ENCODE assay signal across 11 cellular contexts in the genomic region with DNA sequence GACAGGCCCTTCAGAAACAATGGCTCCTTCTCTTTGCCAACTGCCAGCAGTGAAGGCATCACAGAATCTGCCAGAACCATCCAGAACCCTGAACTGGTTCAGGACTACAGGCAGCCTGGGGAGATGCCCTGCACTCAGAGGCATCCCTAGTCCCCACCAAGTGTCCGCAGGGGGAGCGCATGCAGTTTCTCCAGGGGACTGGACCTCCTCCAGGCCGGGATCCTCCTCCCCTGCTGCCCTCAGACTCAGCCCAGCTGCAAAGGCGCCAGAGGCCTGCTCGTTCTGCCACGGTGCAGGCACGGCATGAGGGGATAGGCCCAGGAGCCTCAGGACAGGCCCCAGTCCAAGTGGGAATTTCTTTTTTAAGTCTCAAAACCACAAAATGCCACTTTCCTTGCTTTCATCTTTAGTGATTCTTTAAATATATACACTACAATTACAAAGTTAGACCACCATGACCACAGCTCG.
DNase-seq lines count a peak whose midpoint lies in the region; ATAC-seq and TF ChIP-seq lines count a peak whose summit lies in the region.
"Had no signal": no experiment of that assay in that cellular context is flagged by ENCODE, and none has a peak within 500 bp of the region (broad histone marks: within the 10 kb centered on the region; RNA-seq: fewer than 3 reads in every experiment).

No MANE protein-coding gene starts in this region.

- no peak for TF ChIP-seq POLR2A in thyroid gland (IDR thresholded peaks at IDR 0.05)

- no peaks in the 10 kb centered on the region for H3K27me3 ChIP-seq in neural progenitor cell
- H3K27me3 ChIP-seq in thyroid gland: no peaks in the 10 kb centered on the region

- H3K79me2 ChIP-seq in neural progenitor cell (ENCODE audit: low read depth): peaks cover 44% of the 10 kb centered on the region

- H3K9me3 ChIP-seq in neural progenitor cell (ENCODE audit: low read depth) (no peaks in the 10 kb centered on the region), thyroid gland (no peaks in the 10 kb centered on the region)
- H3K9me3 ChIP-seq: thoracic aorta had no signal

- peak overlapping the region; percentile 95 for H3K27ac Mint-ChIP-seq in activated naive CD8-positive, alpha-beta T cell
- peak overlapping the region; percentile 37 for H3K27ac Mint-ChIP-seq in neural progenitor cell

- H3K27me3 Mint-ChIP-seq in activated naive CD8-positive, alpha-beta T cell: no peaks in the 10 kb centered on the region
- H3K27me3 Mint-ChIP-seq in neural progenitor cell (ENCODE audit: insufficient read depth, low read depth): peaks cover 4% of the 10 kb centered on the region

- WGBS in thyroid gland, 2 donors: 64 to 83% methylated on average over 5 to 7 of the region's 8 CpGs

- H3K4me2 ChIP-seq in neural progenitor cell: no peak overlapping the region

- peak; percentile 1 for ATAC-seq in HG02852 (IDR thresholded peaks at IDR 0.05; ENCODE audit: unreplicated experiment)
- ATAC-seq: sciatic nerve had no signal

- H3K9ac ChIP-seq in neural progenitor cell: no peak overlapping the region

- H3F3A ChIP-seq in neural progenitor cell (ENCODE audit: low read depth): no peaks in the 10 kb centered on the region

- H3K4me1 Mint-ChIP-seq in activated naive CD8-positive, alpha-beta T cell (ENCODE audit: low read depth): peaks cover 99% of the 10 kb centered on the region
- peaks cover 11% of the 10 kb centered on the region for H3K4me1 Mint-ChIP-seq in neural progenitor cell

- no peak overlapping the region for H2AFZ ChIP-seq in neural progenitor cell (replicated peaks)

- DNase-seq in GM12865 (ENCODE audit: low read depth): no peak
- DNase-seq in neural progenitor cell (ENCODE audit: low spot score): no peak
- no peak for DNase-seq in SIG-M5 (lab: John Stamatoyannopoulos, UW)
- no peak for DNase-seq in thyroid gland
- DNase-seq in NCI-H1092 treated with DMSO at 0.1 percent for 48 hours (lab: John Stamatoyannopoulos, UW): no peak
- DNase-seq in DMS 273 (lab: John Stamatoyannopoulos, UW; ENCODE audit: unreplicated experiment): no peak
- DNase-seq: activated effector memory CD4-positive, alpha-beta T cell treated with Interleukin-2 at 50 U/mL for 16 hours had no signal

- intact Hi-C loops in thyroid gland (cut with DNase I): no loop called here

- H3K27ac ChIP-seq in neural progenitor cell: no peak overlapping the region
- H3K27ac ChIP-seq in thyroid gland: no peak overlapping the region
- H3K27ac ChIP-seq: thoracic aorta had no signal

- no peaks in the 10 kb centered on the region for H3K36me3 ChIP-seq in neural progenitor cell
- H3K36me3 ChIP-seq in thyroid gland: no peaks in the 10 kb centered on the region
- H3K36me3 ChIP-seq: thoracic aorta had no signal

- H3K4me1 ChIP-seq in neural progenitor cell: no peaks in the 10 kb centered on the region
- H3K4me1 ChIP-seq in thyroid gland: peaks cover 0 to 13% of the 10 kb centered on the region in 2 donors

- H3K4me3 ChIP-seq in GM12865 (ENCODE audit: low read depth, low read length) (peak overlapping the region; percentile 53), neural progenitor cell (no peak overlapping the region), thyroid gland (replicated peaks in 1 of 3) (no peak overlapping the region)
- H3K4me3 ChIP-seq: thoracic aorta had no signal

- H4K20me1 ChIP-seq in neural progenitor cell (ENCODE audit: low read depth): peaks cover 27% of the 10 kb centered on the region

- no peaks in the 10 kb centered on the region for H3K9me3 Mint-ChIP-seq in activated naive CD8-positive, alpha-beta T cell (ENCODE audit: low read depth)
- H3K9me3 Mint-ChIP-seq in neural progenitor cell: no peaks in the 10 kb centered on the region

- TF ChIP-seq CTCF in GM12865 (IDR thresholded peaks at IDR 0.05; ENCODE audit: insufficient read depth, low read depth, low read length, missing control alignments): no peak
- no peak for TF ChIP-seq CTCF in neural progenitor cell (IDR thresholded peaks at IDR 0.05)
- TF ChIP-seq CTCF in thyroid gland (IDR thresholded peaks at IDR 0.05): no peak

- peak overlapping the region; percentile 83 for H3K4me3 Mint-ChIP-seq in activated naive CD8-positive, alpha-beta T cell
- no peak overlapping the region for H3K4me3 Mint-ChIP-seq in neural progenitor cell

- H3K36me3 Mint-ChIP-seq in activated naive CD8-positive, alpha-beta T cell: peaks cover 20% of the 10 kb centered on the region
- H3K36me3 Mint-ChIP-seq in neural progenitor cell: no peaks in the 10 kb centered on the region
